In genomic region chr15:68210821-68211655, GRCh38 we compare ENCODE assay signal across 8 cellular contexts.
DNase-seq lines count a peak whose midpoint lies in the region; ATAC-seq and TF ChIP-seq lines count a peak whose summit lies in the region.

No MANE protein-coding gene starts in this region.

- H3K79me2 ChIP-seq in MM.1S (ENCODE audit: low read length) = peaks cover 99% of the 10 kb centered on the region

- H3K36me3 ChIP-seq in MM.1S (replicated peaks; ENCODE audit: insufficient read depth, low read length) (peaks cover 25% of the 10 kb centered on the region; the same call in 1 of the 2 replicates), endocrine pancreas (ENCODE audit: control insufficient read depth, insufficient read depth, low read length) (no peaks in the 10 kb centered on the region)

- H4K20me1 ChIP-seq in MM.1S (ENCODE audit: insufficient read depth, low read length) = peaks cover 21% of the 10 kb centered on the region

- no peaks in the 10 kb centered on the region; the same call in 1 of the 2 replicates for H3F3A ChIP-seq in MM.1S (ENCODE audit: insufficient read depth, low read length)

- no peak for ATAC-seq in GM19467 (IDR thresholded peaks at IDR 0.05; ENCODE audit: unreplicated experiment)

- no peak overlapping the region for H3K4me3 ChIP-seq in MM.1S (ENCODE audit: low read length)
- no peak overlapping the region for H3K4me3 ChIP-seq in endocrine pancreas (ENCODE audit: control insufficient read depth, insufficient read depth, low read length)

- H3K4me1 ChIP-seq in MM.1S (ENCODE audit: low read length) (peaks cover 42% of the 10 kb centered on the region), endocrine pancreas (ENCODE audit: control insufficient read depth, insufficient read depth, low read length) (no peaks in the 10 kb centered on the region)

- DNase-seq in EL = peak; percentile 42
- no peak for DNase-seq in MM.1S
- peak; percentile 65 for DNase-seq in activated CD8-positive, alpha-beta memory T cell treated with anti-CD3 and anti-CD28 coated beads, Interleukin-2, amount 50 U/mL, for 4 hours
- DNase-seq in midbrain (lab: John Stamatoyannopoulos, UW) = peak; percentile 87
- DNase-seq in stimulated activated naive CD4-positive, alpha-beta T cell (lab: John Stamatoyannopoulos, UW) = peak in 5 of 6 experiments; percentile 13 to 30 (median 24)
- DNase-seq in NK-92 treated with Interleukin-12 subunit alpha and Interleukin-12 subunit beta, amount 100 ng/mL, for 24 hours (lab: John Stamatoyannopoulos, UW) = no peak

- no peak overlapping the region for H2AFZ ChIP-seq in MM.1S (ENCODE audit: low read length)

- H3K9me2 ChIP-seq in MM.1S (replicated peaks; ENCODE audit: insufficient read depth, low read length) = no peaks in the 10 kb centered on the region

- peak; percentile 80 for TF ChIP-seq CTCF in MM.1S (IDR thresholded peaks at IDR 0.05; ENCODE audit: low read length)

- H3K27me3 ChIP-seq in MM.1S (replicated peaks; ENCODE audit: insufficient read depth, low read length) = no peaks in the 10 kb centered on the region
- no peaks in the 10 kb centered on the region for H3K27me3 ChIP-seq in endocrine pancreas (ENCODE audit: control insufficient read depth, insufficient read depth, low read length)

- H3K9ac ChIP-seq in MM.1S (ENCODE audit: low read length) = no peak overlapping the region
- peak overlapping the region; percentile 30 for H3K9ac ChIP-seq in endocrine pancreas (ENCODE audit: control insufficient read depth, insufficient read depth, low read length)

- H3K9me3 ChIP-seq in MM.1S (replicated peaks; ENCODE audit: insufficient read depth, low read length) = no peaks in the 10 kb centered on the region
- H3K9me3 ChIP-seq in endocrine pancreas (ENCODE audit: control insufficient read depth, low read length) = no peaks in the 10 kb centered on the region

- H3K4me2 ChIP-seq in MM.1S (ENCODE audit: low read depth, low read length) = no peak overlapping the region

- peak overlapping the region; percentile 51; the same call in 1 of the 2 replicates for H3K27ac ChIP-seq in MM.1S (ENCODE audit: low read length)

Comparison
In these comparisons a context has a peak if more than half of its experiments do, and no peak if none do; other contexts are left out.
1. DNase-seq: peak in EL (single experiment), activated CD8-positive, alpha-beta memory T cell treated with anti-CD3 and anti-CD28 coated beads, Interleukin-2, amount 50 U/mL, for 4 hours (single experiment), midbrain (single experiment) and stimulated activated naive CD4-positive, alpha-beta T cell (5 of 6); none in MM.1S (single experiment) and NK-92 treated with Interleukin-12 subunit alpha and Interleukin-12 subunit beta, amount 100 ng/mL, for 24 hours (single experiment).